28 cellular contexts compared by ENCODE assay signal in genomic region chr1:72419229-72419628, GRCh38.
"Had no signal": no experiment of that assay in that cellular context is flagged by ENCODE, and none has a peak within 500 bp of the region (broad histone marks: within the 10 kb centered on the region; RNA-seq: fewer than 3 reads in every experiment).

No MANE protein-coding gene starts in this region.

- FAIRE-seq: pancreas, small intestine, urothelium cell line had no signal

- DNase-seq: natural killer cell; nucleus accumbens; retina; right lobe of liver; sigmoid colon; small intestine; stimulated activated CD4-positive, alpha-beta T cell treated with anti-CD3 and anti-CD28 coated beads, Interleukin-15, amount 100 ng/mL, for 24 hours; stimulated activated CD4-positive, alpha-beta T cell treated with anti-CD3 and anti-CD28 coated beads, Interleukin-2, amount 100 ng/mL, for 24 hours; stimulated activated CD4-positive, alpha-beta T cell treated with anti-CD3 and anti-CD28 coated beads, Interleukin-2, amount 100 ng/mL, for 48 hours; stimulated activated CD4-positive, alpha-beta T cell treated with anti-CD3 and anti-CD28 coated beads, Interleukin-4, amount 100 ng/mL, for 24 hours; stimulated activated naive B cell treated with anti-CD40 and anti-IgM and Interleukin-4, amounts not matched to agents 10 μg/mL and 1 μg/mL and 100 μg/mL, for 72 hours; stimulated activated naive CD4-positive, alpha-beta T cell treated with Interleukin-2 at 50 U/mL for 16 hours; stomach; thyroid gland; trophoblast cell had no signal

- H3K27ac Mint-ChIP-seq: natural killer cell; nephron; neural progenitor cell; stimulated activated effector memory CD8-positive, alpha-beta T cell treated with anti-CD3 and anti-CD28 coated beads, Interleukin-12 subunit alpha, Interleukin-12 subunit beta, amount 100 ng/mL, for 72 hours; stimulated activated naive B cell treated with anti-CD40 and anti-IgM and Interleukin-4, amounts not matched to agents 10 μg/mL and 1 μg/mL and 100 μg/mL, for 72 hours; stimulated activated naive CD8-positive, alpha-beta T cell treated with anti-CD3 and anti-CD28 coated beads, Interleukin-15, Interleukin-2, amounts not matched to agents 100 ng/mL and 50 ng/mL, for 24 hours had no signal

- H3K4me3 ChIP-seq: neural progenitor cell, pancreas, prostate gland, right atrium auricular region, right lobe of liver, sigmoid colon, stomach, thoracic aorta, thyroid gland, tibial nerve, upper lobe of left lung, vagina had no signal

- H3K36me3 Mint-ChIP-seq: natural killer cell; neural progenitor cell; stimulated activated effector memory CD8-positive, alpha-beta T cell treated with anti-CD3 and anti-CD28 coated beads, Interleukin-12 subunit alpha, Interleukin-12 subunit beta, amount 100 ng/mL, for 72 hours; stimulated activated naive B cell treated with anti-CD40 and anti-IgM and Interleukin-4, amounts not matched to agents 10 μg/mL and 1 μg/mL and 100 μg/mL, for 72 hours had no signal

- H3K9me3 ChIP-seq: neutrophil, pancreas, prostate gland, right atrium auricular region, right lobe of liver, stomach, thoracic aorta, thyroid gland, upper lobe of left lung, vagina had no signal

- H3K27me3 ChIP-seq: neural progenitor cell, neutrophil, pancreas, right atrium auricular region, right lobe of liver, sigmoid colon, stomach, thyroid gland, tibial nerve, upper lobe of left lung, vagina had no signal

- H3K27ac ChIP-seq: neural progenitor cell, neutrophil, pancreas, prostate gland, right atrium auricular region, right lobe of liver, sigmoid colon, stomach, thoracic aorta, thyroid gland, tibial nerve, upper lobe of left lung, vagina had no signal

- H2AFZ ChIP-seq: neural progenitor cell had no signal

- H3K27me3 Mint-ChIP-seq: stimulated activated naive B cell treated with anti-CD40 and anti-IgM and Interleukin-4, amounts not matched to agents 10 μg/mL and 1 μg/mL and 100 μg/mL, for 72 hours; stimulated activated naive CD8-positive, alpha-beta T cell treated with anti-CD3 and anti-CD28 coated beads, Interleukin-15, Interleukin-2, amounts not matched to agents 100 ng/mL and 50 ng/mL, for 24 hours had no signal

- H3K9ac ChIP-seq: neural progenitor cell had no signal

- H3K4me1 ChIP-seq: neural progenitor cell, pancreas, prostate gland, right atrium auricular region, right lobe of liver, sigmoid colon, stomach, thyroid gland, tibial nerve, upper lobe of left lung, vagina had no signal

- H3K4me1 Mint-ChIP-seq: natural killer cell; nephron; neural progenitor cell; stimulated activated effector memory CD8-positive, alpha-beta T cell treated with anti-CD3 and anti-CD28 coated beads, Interleukin-12 subunit alpha, Interleukin-12 subunit beta, amount 100 ng/mL, for 72 hours; stimulated activated naive B cell treated with anti-CD40 and anti-IgM and Interleukin-4, amounts not matched to agents 10 μg/mL and 1 μg/mL and 100 μg/mL, for 72 hours had no signal

- ATAC-seq: natural killer cell; pancreas; right lobe of liver; stimulated activated effector memory CD8-positive, alpha-beta T cell treated with anti-CD3 and anti-CD28 coated beads, Interleukin-12 subunit alpha, Interleukin-12 subunit beta, amount 100 ng/mL, for 72 hours; stimulated activated naive B cell treated with anti-CD40 and anti-IgM and Interleukin-4, amounts not matched to agents 10 μg/mL and 1 μg/mL and 100 μg/mL, for 72 hours had no signal

- H3K36me3 ChIP-seq: neural progenitor cell, neutrophil, pancreas, prostate gland, right atrium auricular region, right lobe of liver, sigmoid colon, stomach, thoracic aorta, thyroid gland, tibial nerve, upper lobe of left lung, vagina had no signal

- H3K9me3 Mint-ChIP-seq: neural progenitor cell; stimulated activated naive CD8-positive, alpha-beta T cell treated with anti-CD3 and anti-CD28 coated beads, Interleukin-15, Interleukin-2, amounts not matched to agents 100 ng/mL and 50 ng/mL, for 24 hours had no signal

- H3K4me2 ChIP-seq: neural progenitor cell had no signal

- H3K4me3 Mint-ChIP-seq: natural killer cell; nephron; neural progenitor cell; stimulated activated effector memory CD8-positive, alpha-beta T cell treated with anti-CD3 and anti-CD28 coated beads, Interleukin-12 subunit alpha, Interleukin-12 subunit beta, amount 100 ng/mL, for 72 hours; stimulated activated naive B cell treated with anti-CD40 and anti-IgM and Interleukin-4, amounts not matched to agents 10 μg/mL and 1 μg/mL and 100 μg/mL, for 72 hours; stimulated activated naive CD8-positive, alpha-beta T cell treated with anti-CD3 and anti-CD28 coated beads, Interleukin-15, Interleukin-2, amounts not matched to agents 100 ng/mL and 50 ng/mL, for 24 hours had no signal
